23 cellular contexts compared by ENCODE assay signal in the genomic region with DNA sequence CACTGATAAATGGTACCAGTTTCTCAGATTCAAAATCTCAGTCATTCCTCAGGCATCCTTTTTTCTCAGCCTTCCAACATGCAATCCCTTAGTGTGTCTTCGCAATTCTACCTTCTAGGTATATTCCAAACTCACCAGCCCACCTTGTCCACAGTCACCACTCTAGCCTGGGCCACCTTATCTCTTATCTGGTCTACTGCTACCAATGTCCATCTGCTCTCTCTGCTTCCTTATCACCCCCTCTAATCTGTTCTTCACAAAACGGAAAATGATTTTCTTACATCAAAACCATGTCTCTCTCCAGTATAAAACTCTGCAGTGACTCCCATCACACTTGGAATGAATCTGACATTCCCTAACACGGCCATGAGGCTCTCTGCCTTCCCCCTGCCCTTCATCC.
DNase-seq lines count a peak whose midpoint lies in the region; ATAC-seq, FAIRE-seq and TF ChIP-seq lines count a peak whose summit lies in the region.
"Had no signal": no experiment of that assay in that cellular context is flagged by ENCODE, and none has a peak within 500 bp of the region (broad histone marks: within the 10 kb centered on the region; RNA-seq: fewer than 3 reads in every experiment).

No MANE protein-coding gene starts in this region.

- DNase-seq in HTR-8/SVneo (ENCODE audit: insufficient read length, low spot score) (no peak), colonic mucosa (no peak), COLO668 (lab: John Stamatoyannopoulos, UW; ENCODE audit: unreplicated experiment) (no peak), frontal cortex (ENCODE audit: low spot score in 2 of 2) (no peak)
- DNase-seq in stimulated activated naive B cell treated with anti-CD40 and anti-IgM and Interleukin-4, amounts not matched to agents 10 μg/mL and 1 μg/mL and 100 μg/mL, for 72 hours = no peak
- DNase-seq: 8988T; ACHN; AML-193; BE2C; CD4-positive, alpha-beta T cell; CD8-positive, alpha-beta memory T cell; COR-L47; DMS53; GF-D8; H9 had no signal

- H3K27me3 ChIP-seq in colonic mucosa (no peaks in the 10 kb centered on the region), mucosa of rectum (ENCODE audit: control insufficient read depth in 2 of 2, insufficient read depth in 2 of 2, low read length in 2 of 2) (no peaks in the 10 kb centered on the region)
- H3K27me3 ChIP-seq: BE2C; BLaER1 treated with 17β-estradiol and CSF1 and Interleukin-3, amounts not matched to agents 10 nM and 100 nM had no signal

- H3K36me3 ChIP-seq in colonic mucosa = no peaks in the 10 kb centered on the region
- H3K36me3 ChIP-seq in mucosa of rectum (ENCODE audit: control insufficient read depth in 2 of 2, insufficient read depth in 2 of 2, low read length in 2 of 2) = peaks cover 7 to 16% of the 10 kb centered on the region in 2 donors

- H3K27ac ChIP-seq in colonic mucosa (peak overlapping the region; percentile 48), mucosa of rectum (ENCODE audit: low read depth in 2 of 2, low read length in 2 of 2) (peak overlapping the region; percentile 53 to 55)
- H3K27ac ChIP-seq: A549; BLaER1 treated with 17β-estradiol and CSF1 and Interleukin-3, amounts not matched to agents 10 nM and 100 nM had no signal

- H3K4me1 ChIP-seq in colonic mucosa (no peaks in the 10 kb centered on the region), mucosa of rectum (ENCODE audit: control insufficient read depth in 2 of 2, insufficient read depth in 2 of 2, low read length in 2 of 2) (peaks cover 0 to 7% of the 10 kb centered on the region in 2 donors)
- H3K4me1 ChIP-seq: A549 had no signal

- peak; percentile 64 for FAIRE-seq in HTR-8/SVneo (lab: Jason Lieb, UNC)
- FAIRE-seq in frontal cortex (lab: Jason Lieb, UNC) = no peak
- FAIRE-seq: A549, GM12891, GM18507 had no signal

- intact Hi-C loops in colonic mucosa (cut with DNase I) = no loop called here

- H3K4me3 Mint-ChIP-seq in stimulated activated naive B cell treated with anti-CD40 and anti-IgM and Interleukin-4, amounts not matched to agents 10 μg/mL and 1 μg/mL and 100 μg/mL, for 72 hours = no peak overlapping the region
- H3K4me3 Mint-ChIP-seq: CD14-positive monocyte; CD4-positive, alpha-beta T cell; CD8-positive, alpha-beta memory T cell; GM23338; H9 had no signal

- H3K36me3 Mint-ChIP-seq in stimulated activated naive B cell treated with anti-CD40 and anti-IgM and Interleukin-4, amounts not matched to agents 10 μg/mL and 1 μg/mL and 100 μg/mL, for 72 hours = peaks cover 29 to 43% of the 10 kb centered on the region in 2 donors

- H3K4me1 Mint-ChIP-seq in stimulated activated naive B cell treated with anti-CD40 and anti-IgM and Interleukin-4, amounts not matched to agents 10 μg/mL and 1 μg/mL and 100 μg/mL, for 72 hours = no peaks in the 10 kb centered on the region
- H3K4me1 Mint-ChIP-seq: CD14-positive monocyte, GM23338, H9 had no signal

- H3K9ac ChIP-seq in colonic mucosa (ENCODE audit: low read depth in 2 of 2, low read length in 2 of 2) (no peak overlapping the region), mucosa of rectum (ENCODE audit: low read depth in 1 of 2, low read length in 2 of 2) (no peak overlapping the region)
- H3K9ac ChIP-seq: BLaER1 treated with 17β-estradiol and CSF1 and Interleukin-3, amounts not matched to agents 10 nM and 100 nM had no signal

- no peak overlapping the region for H3K4me3 ChIP-seq in colonic mucosa
- no peak overlapping the region for H3K4me3 ChIP-seq in mucosa of rectum (ENCODE audit: low read length in 2 of 2)
- H3K4me3 ChIP-seq: A549; BLaER1 treated with 17β-estradiol and CSF1 and Interleukin-3, amounts not matched to agents 10 nM and 100 nM; GM23338 had no signal

- no peak for TF ChIP-seq CTCF in colonic mucosa (IDR thresholded peaks at IDR 0.05)

- H3K9me3 ChIP-seq in colonic mucosa = no peaks in the 10 kb centered on the region
- no peaks in the 10 kb centered on the region for H3K9me3 ChIP-seq in mucosa of rectum (ENCODE audit: control insufficient read depth in 2 of 2, low read length in 2 of 2)
- H3K9me3 ChIP-seq: A549; BE2C; BLaER1 treated with 17β-estradiol and CSF1 and Interleukin-3, amounts not matched to agents 10 nM and 100 nM had no signal

- H3K27me3 Mint-ChIP-seq in stimulated activated naive B cell treated with anti-CD40 and anti-IgM and Interleukin-4, amounts not matched to agents 10 μg/mL and 1 μg/mL and 100 μg/mL, for 72 hours = no peaks in the 10 kb centered on the region
- H3K27me3 Mint-ChIP-seq: CD4-positive, alpha-beta T cell; CD8-positive, alpha-beta memory T cell had no signal

- no peak for ATAC-seq in stimulated activated naive B cell treated with anti-CD40 and anti-IgM and Interleukin-4, amounts not matched to agents 10 μg/mL and 1 μg/mL and 100 μg/mL, for 72 hours (replicated peaks)
- ATAC-seq: A549, GM23338, HCT116 had no signal

- no peak overlapping the region for H3K27ac Mint-ChIP-seq in stimulated activated naive B cell treated with anti-CD40 and anti-IgM and Interleukin-4, amounts not matched to agents 10 μg/mL and 1 μg/mL and 100 μg/mL, for 72 hours
- H3K27ac Mint-ChIP-seq: CD14-positive monocyte; CD4-positive, alpha-beta T cell; CD8-positive, alpha-beta memory T cell; GM23338; H9 had no signal

- H3K9me3 Mint-ChIP-seq in stimulated activated naive B cell treated with anti-CD40 and anti-IgM and Interleukin-4, amounts not matched to agents 10 μg/mL and 1 μg/mL and 100 μg/mL, for 72 hours = no peaks in the 10 kb centered on the region
- H3K9me3 Mint-ChIP-seq: CD14-positive monocyte; CD4-positive, alpha-beta T cell; CD8-positive, alpha-beta memory T cell; GM23338; H9 had no signal
